1 cellular context compared by ENCODE assay signal in the genomic region with DNA sequence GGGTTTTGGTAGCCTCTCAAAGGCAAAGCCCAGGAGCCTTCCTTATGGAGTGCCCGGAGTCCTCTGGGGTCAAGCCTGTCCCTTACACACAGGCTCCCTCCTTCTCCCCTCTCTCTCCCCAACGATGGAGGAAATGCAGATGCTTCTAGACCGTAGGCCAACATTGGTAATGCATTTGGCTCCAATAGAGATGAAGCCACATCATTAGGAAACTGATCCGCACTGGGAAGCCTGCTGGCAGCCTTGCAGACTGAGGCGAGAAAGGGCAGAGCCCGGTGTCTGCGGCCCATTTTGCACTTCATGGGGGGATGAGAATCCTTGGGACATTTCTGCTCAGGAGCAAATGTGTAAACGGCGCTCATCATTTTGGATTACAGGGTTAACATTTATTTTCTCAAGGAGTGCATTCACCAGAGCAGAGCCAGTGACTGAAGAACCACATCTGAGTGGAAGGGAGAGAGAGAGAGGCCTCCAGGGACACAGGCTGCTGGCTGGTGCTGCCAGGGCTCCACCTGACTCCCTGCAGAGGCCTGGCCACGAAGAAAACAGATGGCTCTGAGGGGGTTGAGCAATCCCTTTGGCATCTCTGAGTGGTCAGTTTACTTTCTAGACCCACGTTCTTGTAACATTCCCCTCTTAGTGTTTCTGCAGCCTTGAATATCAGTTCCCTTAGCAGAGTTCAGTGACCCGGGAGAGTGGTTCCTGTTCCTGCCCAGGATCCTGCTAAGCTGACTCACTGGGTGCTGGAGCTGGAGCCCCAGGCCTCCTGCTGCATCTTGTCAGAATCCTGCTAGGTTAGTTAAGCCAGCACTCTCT.
TF ChIP-seq lines count a peak whose summit lies in the region.

No MANE protein-coding gene starts in this region.

TF ChIP-seq in GM23338, 12 proteins besides CTCF, POLR2A, EP300 and RAD21:
- TF ChIP-seq CREB1 (CRISPR knock-in tag; IDR thresholded peaks at IDR 0.05; ENCODE audit: low read depth) (no peak), NANOG (IDR thresholded peaks at IDR 0.05; ENCODE audit: borderline replicate concordance) (no peak), JUNB (IDR thresholded peaks at IDR 0.05; ENCODE audit: unreplicated experiment) (no peak)
- TF ChIP-seq, protein P1, sequence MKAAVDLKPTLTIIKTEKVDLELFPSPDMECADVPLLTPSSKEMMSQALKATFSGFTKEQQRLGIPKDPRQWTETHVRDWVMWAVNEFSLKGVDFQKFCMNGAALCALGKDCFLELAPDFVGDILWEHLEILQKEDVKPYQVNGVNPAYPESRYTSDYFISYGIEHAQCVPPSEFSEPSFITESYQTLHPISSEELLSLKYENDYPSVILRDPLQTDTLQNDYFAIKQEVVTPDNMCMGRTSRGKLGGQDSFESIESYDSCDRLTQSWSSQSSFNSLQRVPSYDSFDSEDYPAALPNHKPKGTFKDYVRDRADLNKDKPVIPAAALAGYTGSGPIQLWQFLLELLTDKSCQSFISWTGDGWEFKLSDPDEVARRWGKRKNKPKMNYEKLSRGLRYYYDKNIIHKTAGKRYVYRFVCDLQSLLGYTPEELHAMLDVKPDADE (IDR thresholded peaks at IDR 0.05) = no peak
